In genomic region chr1:203794764-203795381, GRCh38 we compare ENCODE assay signal across 9 cellular contexts. TPM values are rescaled to one million over a fixed set of nuclear protein-coding genes. Genes with fewer than 3 reads are reported as not detected.
DNase-seq lines count a peak whose midpoint lies in the region; ATAC-seq and TF ChIP-seq lines count a peak whose summit lies in the region.
"Had no signal": no experiment of that assay in that cellular context is flagged by ENCODE, and none has a peak within 500 bp of the region (broad histone marks: within the 10 kb centered on the region; RNA-seq: fewer than 3 reads in every experiment).

No MANE protein-coding gene starts in this region.

- peaks cover 7% of the 10 kb centered on the region; the same call in 1 of the 2 replicates for H3K27me3 Mint-ChIP-seq in HFFc6 (ENCODE audit: insufficient read depth)
- H3K27me3 Mint-ChIP-seq in activated T-cell treated with anti-CD3 and anti-CD28 coated beads, Interleukin-2, amount 50 U/mL, for 72 hours (ENCODE audit: low read depth) = no peaks in the 10 kb centered on the region

- peaks cover 39% of the 10 kb centered on the region for H3K4me1 Mint-ChIP-seq in HFFc6 (ENCODE audit: low read depth)
- H3K4me1 Mint-ChIP-seq in activated T-cell treated with anti-CD3 and anti-CD28 coated beads, Interleukin-2, amount 50 U/mL, for 72 hours (ENCODE audit: low read depth) = peaks cover 43% of the 10 kb centered on the region

- no peaks in the 10 kb centered on the region for H3K9me3 ChIP-seq in right atrium auricular region
- H3K9me3 ChIP-seq in spleen = no peaks in the 10 kb centered on the region

- H3K4me3 ChIP-seq in right atrium auricular region = peak overlapping the region; percentile 65 to 73
- peak overlapping the region in 7 of 8 donors; percentile 51 to 92 (median 78) for H3K4me3 ChIP-seq in spleen

- H3K9me3 Mint-ChIP-seq in HFFc6 = no peaks in the 10 kb centered on the region
- H3K9me3 Mint-ChIP-seq in activated T-cell treated with anti-CD3 and anti-CD28 coated beads, Interleukin-2, amount 50 U/mL, for 72 hours = peaks cover 2 to 5% of the 10 kb centered on the region in 2 donors

- peak overlapping the region; percentile 94 for H3K4me3 Mint-ChIP-seq in HFFc6
- peak overlapping the region; percentile 91 to 98 for H3K4me3 Mint-ChIP-seq in activated T-cell treated with anti-CD3 and anti-CD28 coated beads, Interleukin-2, amount 50 U/mL, for 72 hours

- no peak for ATAC-seq in activated T-cell treated with anti-CD3 and anti-CD28 coated beads, Interleukin-2, amount 50 U/mL, for 72 hours (replicated peaks in 1 of 2)
- ATAC-seq in HG02759 (IDR thresholded peaks at IDR 0.05; ENCODE audit: unreplicated experiment) = no peak

- no peak for DNase-seq in HFFc6
- no peak for DNase-seq in activated T-cell treated with anti-CD3 and anti-CD28 coated beads, Interleukin-2, amount 50 U/mL, for 72 hours
- no peak for DNase-seq in right atrium auricular region (ENCODE audit: low spot score)
- DNase-seq in spleen = no peak
- DNase-seq in NCI-H1436 treated with DMSO at 0.1 percent for 48 hours (lab: John Stamatoyannopoulos, UW) = no peak
- DNase-seq in NCI-H82 treated with DMSO at 0.1 percent for 48 hours (lab: John Stamatoyannopoulos, UW; ENCODE audit: unreplicated experiment) = no peak
- DNase-seq in posterior vena cava (ENCODE audit: low spot score) = no peak

- 82 to 86% (median 84%) methylated on average over 17 of the region's 17 CpGs for WGBS in spleen, 5 donors

- no peaks in the 10 kb centered on the region for H3K36me3 ChIP-seq in right atrium auricular region
- H3K36me3 ChIP-seq in spleen = peaks cover 0 to 29% (median 11%) of the 10 kb centered on the region in 6 donors

- intact Hi-C loops in spleen (cut with DNase I; ENCODE audit: low total_unique reads) = no loop called here
- intact Hi-C loops in posterior vena cava (cut with DNase I) = no loop called here

- H3K27ac Mint-ChIP-seq in HFFc6 = peak overlapping the region; percentile 96
- H3K27ac Mint-ChIP-seq in activated T-cell treated with anti-CD3 and anti-CD28 coated beads, Interleukin-2, amount 50 U/mL, for 72 hours = peak overlapping the region; percentile 85

- peaks cover 39% of the 10 kb centered on the region for H3K36me3 Mint-ChIP-seq in HFFc6 (ENCODE audit: low read depth)
- peaks cover 17 to 32% of the 10 kb centered on the region in 2 donors for H3K36me3 Mint-ChIP-seq in activated T-cell treated with anti-CD3 and anti-CD28 coated beads, Interleukin-2, amount 50 U/mL, for 72 hours (ENCODE audit: insufficient read depth in 2 of 2)

- TF ChIP-seq CTCF in HFFc6 (IDR thresholded peaks at IDR 0.05) = no peak
- TF ChIP-seq CTCF in right atrium auricular region (IDR thresholded peaks at IDR 0.05) = no peak
- TF ChIP-seq CTCF in spleen (IDR thresholded peaks at IDR 0.05 in 8 of 11, conservative IDR thresholded peaks at IDR 0.05 in 3 of 11) = no peak

- no peaks in the 10 kb centered on the region for H3K27me3 ChIP-seq in right atrium auricular region
- H3K27me3 ChIP-seq in spleen (replicated peaks in 1 of 7) = no peaks in the 10 kb centered on the region

- no peak for TF ChIP-seq POLR2A in spleen (IDR thresholded peaks at IDR 0.05)

- peak overlapping the region; percentile 94 to 97 for H3K27ac ChIP-seq in right atrium auricular region
- H3K27ac ChIP-seq in spleen = peak overlapping the region; percentile 88 to 98 (median 96)

- H3K4me1 ChIP-seq in right atrium auricular region = peaks cover 0 to 40% of the 10 kb centered on the region in 2 donors
- peaks cover 30 to 43% (median 42%) of the 10 kb centered on the region in 6 donors for H3K4me1 ChIP-seq in spleen

RNA-seq across cellular contexts. Expression of gene ZBED6, which starts 0.6 kb away (rescaled TPM):
- 10 to 100 TPM; 25.9 to 35.2 (median 30.5) TPM for total RNA-seq in HFFc6 (2021; fragmentation: NEBNext Ultra II Directional; extraction: Animal tissue kit (Norgen Biotek cat#: 25700))
- 10 to 100 TPM; 25.6 to 26.6 TPM for total RNA-seq in activated T-cell treated with anti-CD3 and anti-CD28 coated beads, Interleukin-2, amount 50 U/mL, for 72 hours
- 10 to 100 TPM in 1 of 2 donors, 1 to 10 TPM in 1; 8.6 to 13.4 TPM for total RNA-seq in right atrium auricular region
- 10 to 100 TPM; 22.4 to 49.6 (median 41.4) TPM for total RNA-seq in spleen
- polyA plus RNA-seq in spleen = 1 to 10 TPM in 1 of 3 donors, under 1 TPM in 2; 0.17 to 1.4 (median 0.29) TPM
- total RNA-seq in posterior vena cava = 10 to 100 TPM; 27.0 to 33.8 TPM

RNA-seq across cellular contexts. Expression of gene ZC3H11A, which starts 0.6 kb away (rescaled TPM):
- total RNA-seq in HFFc6 (2021; fragmentation: NEBNext Ultra II Directional; extraction: Animal tissue kit (Norgen Biotek cat#: 25700)) = 10 to 100 TPM; 53.7 to 66.3 (median 59.2) TPM
- 100 to 1,000 TPM; 140 to 141 TPM for total RNA-seq in activated T-cell treated with anti-CD3 and anti-CD28 coated beads, Interleukin-2, amount 50 U/mL, for 72 hours
- total RNA-seq in right atrium auricular region (10 to 100 TPM; 53.1 to 56.0 TPM), spleen (100 to 1,000 TPM in 3 of 7 donors, 10 to 100 TPM in 4; 79.6 to 218 (median 93.8) TPM), posterior vena cava (10 to 100 TPM; 58.1 to 58.7 TPM)
- 10 to 100 TPM; 45.2 to 61.1 (median 53.8) TPM for polyA plus RNA-seq in spleen

RNA-seq across cellular contexts. Expression of gene LAX1, which starts 29.9 kb away (rescaled TPM):
- not detected for total RNA-seq in HFFc6 (2021; fragmentation: NEBNext Ultra II Directional; extraction: Animal tissue kit (Norgen Biotek cat#: 25700))
- 10 to 100 TPM; 24.3 to 24.8 TPM for total RNA-seq in activated T-cell treated with anti-CD3 and anti-CD28 coated beads, Interleukin-2, amount 50 U/mL, for 72 hours
- total RNA-seq in right atrium auricular region (not detected), spleen (10 to 100 TPM; 11.3 to 24.3 (median 14.6) TPM), posterior vena cava (under 1 TPM; 0.81 to 0.83 TPM)
- polyA plus RNA-seq in spleen = 1 to 10 TPM in 2 of 3 donors, under 1 TPM in 1; 1.00 to 5.9 (median 1.7) TPM
- total RNA-seq: myocyte had no signal

Comparison
In these comparisons a context has a peak if more than half of its experiments do, and no peak if none do; other contexts are left out.
1. RNA of gene LAX1, which starts 29.9 kb away (total RNA-seq): 24.3 to 24.8 TPM in activated T-cell treated with anti-CD3 and anti-CD28 coated beads, Interleukin-2, amount 50 U/mL, for 72 hours and 11.3 to 24.3 TPM in spleen; 0.81 to 0.83 TPM in posterior vena cava, not detected in right atrium auricular region and not detected in HFFc6; every median in the first group is over 4 times any median in the second.